ENCODE assay signal across 7 cellular contexts in genomic region chr17:32486701-32487459, GRCh38. TPM values are rescaled to one million over a fixed set of nuclear protein-coding genes. Genes with fewer than 3 reads are reported as not detected.
DNase-seq lines count a peak whose midpoint lies in the region; ATAC-seq and TF ChIP-seq lines count a peak whose summit lies in the region.

Gene CDK5R1 (plus strand): TSS chr17:32486993. CDS start chr17:32487621, 628 bp downstream.

- in situ Hi-C loops in GM13977 (cut with MboI; ENCODE audit: low pct_unique_long_range_greater_than_20kb, low sequenced_read_pairs, unreplicated experiment), result loop anchor here (25.0 kb wide), 1 partner anchor 125 kb away; no protein-coding TSS in a partner anchor

- intact Hi-C loops in left colon (cut with DNase I, micrococcal nuclease), result no loop called here

- DNase-seq in GM13977 (ENCODE audit: low spot score) (peak; percentile 91), NCI-H146 treated with DMSO at 0.1 percent for 48 hours (lab: John Stamatoyannopoulos, UW; ENCODE audit: unreplicated experiment) (peak; percentile 32), cerebellum (ENCODE audit: low spot score) (peak; percentile 90), left colon (peak; percentile 64 to 83)
- DNase-seq in stimulated activated CD4-positive, alpha-beta T cell treated with anti-CD3 and anti-CD28 coated beads, Interleukin-2, amount 100 ng/mL, for 24 hours, result peak; percentile 73 to 79

- ATAC-seq in HG02610 (IDR thresholded peaks at IDR 0.05; ENCODE audit: unreplicated experiment) (peak; percentile 48), left colon (peak; percentile 64)
- ATAC-seq in activated CD4-positive, CD25-positive, alpha-beta regulatory T cell treated with anti-CD3 and anti-CD28 coated beads, Interleukin-2, amount 50 U/mL, for 24 hours, result peak; percentile 59 to 62

- no peak for TF ChIP-seq CTCF in GM13977 (IDR thresholded peaks at IDR 0.05; ENCODE audit: extremely low read depth, insufficient read depth, missing control alignments)

RNA-seq across cellular contexts. Expression of gene CDK5R1, which starts in this region (rescaled TPM):
- total RNA-seq in cerebellum, result 88.1 TPM
- 1 to 10 TPM in 1 of 2 donors, under 1 TPM in 1; 0.61 to 1.1 TPM for total RNA-seq in left colon

Comparison
In these comparisons a context has a peak if more than half of its experiments do, and no peak if none do; other contexts are left out.
1. Peak in every context shown above with its lines: DNase-seq and ATAC-seq.
2. RNA of gene CDK5R1 (total RNA-seq): 88.1 TPM in cerebellum (single experiment); 0.61 to 1.1 TPM in left colon; every median in the first group is over 10 times any median in the second.
3. DNase-seq: peak in every context shown above with its lines; median percentile 91 in GM13977; 90 in cerebellum; 76 in stimulated activated CD4-positive, alpha-beta T cell treated with anti-CD3 and anti-CD28 coated beads, Interleukin-2, amount 100 ng/mL, for 24 hours; 74 in left colon; 32 in NCI-H146 treated with DMSO at 0.1 percent for 48 hours.